1 cellular context compared by ENCODE assay signal in the genomic region with DNA sequence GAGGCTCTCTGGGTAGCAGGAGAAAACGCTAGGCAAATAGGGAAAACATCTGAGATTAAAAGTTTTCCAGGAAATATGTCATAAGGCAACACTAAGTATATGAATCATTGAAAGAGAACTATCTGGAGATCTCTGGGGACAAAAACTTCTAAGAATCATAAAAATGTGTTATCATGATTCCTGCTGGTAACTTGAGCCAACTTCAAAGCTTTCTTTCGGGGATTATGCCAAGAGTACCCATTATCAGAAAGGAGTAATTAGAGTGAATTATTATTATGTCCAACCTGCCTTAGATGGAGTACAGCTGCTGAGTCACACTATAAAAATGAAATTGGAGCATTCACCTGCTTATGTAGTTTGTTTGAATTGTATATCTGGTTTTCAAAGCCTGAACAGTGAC.
A peak's percentile ranks its signal among the peaks of the same experiment; 100 is the strongest.
TF ChIP-seq lines count a peak whose summit lies in the region.

No MANE protein-coding gene starts in this region.

TF ChIP-seq in HEK293, 187 proteins besides CTCF, POLR2A, EP300 and RAD21 (continued from another document and continues in another):
- TF ChIP-seq, protein P1, sequence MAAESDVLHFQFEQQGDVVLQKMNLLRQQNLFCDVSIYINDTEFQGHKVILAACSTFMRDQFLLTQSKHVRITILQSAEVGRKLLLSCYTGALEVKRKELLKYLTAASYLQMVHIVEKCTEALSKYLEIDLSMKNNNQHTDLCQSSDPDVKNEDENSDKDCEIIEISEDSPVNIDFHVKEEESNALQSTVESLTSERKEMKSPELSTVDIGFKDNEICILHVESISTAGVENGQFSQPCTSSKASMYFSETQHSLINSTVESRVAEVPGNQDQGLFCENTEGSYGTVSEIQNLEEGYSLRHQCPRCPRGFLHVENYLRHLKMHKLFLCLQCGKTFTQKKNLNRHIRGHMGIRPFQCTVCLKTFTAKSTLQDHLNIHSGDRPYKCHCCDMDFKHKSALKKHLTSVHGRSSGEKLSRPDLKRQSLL (tag by site-specific recombination; IDR thresholded peaks at IDR 0.05), result peak; percentile 53; the same call in 1 of the 2 replicates
- TF ChIP-seq, protein P2, sequence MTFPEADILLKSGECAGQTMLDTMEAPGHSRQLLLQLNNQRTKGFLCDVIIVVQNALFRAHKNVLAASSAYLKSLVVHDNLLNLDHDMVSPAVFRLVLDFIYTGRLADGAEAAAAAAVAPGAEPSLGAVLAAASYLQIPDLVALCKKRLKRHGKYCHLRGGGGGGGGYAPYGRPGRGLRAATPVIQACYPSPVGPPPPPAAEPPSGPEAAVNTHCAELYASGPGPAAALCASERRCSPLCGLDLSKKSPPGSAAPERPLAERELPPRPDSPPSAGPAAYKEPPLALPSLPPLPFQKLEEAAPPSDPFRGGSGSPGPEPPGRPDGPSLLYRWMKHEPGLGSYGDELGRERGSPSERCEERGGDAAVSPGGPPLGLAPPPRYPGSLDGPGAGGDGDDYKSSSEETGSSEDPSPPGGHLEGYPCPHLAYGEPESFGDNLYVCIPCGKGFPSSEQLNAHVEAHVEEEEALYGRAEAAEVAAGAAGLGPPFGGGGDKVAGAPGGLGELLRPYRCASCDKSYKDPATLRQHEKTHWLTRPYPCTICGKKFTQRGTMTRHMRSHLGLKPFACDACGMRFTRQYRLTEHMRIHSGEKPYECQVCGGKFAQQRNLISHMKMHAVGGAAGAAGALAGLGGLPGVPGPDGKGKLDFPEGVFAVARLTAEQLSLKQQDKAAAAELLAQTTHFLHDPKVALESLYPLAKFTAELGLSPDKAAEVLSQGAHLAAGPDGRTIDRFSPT (tag by site-specific recombination; IDR thresholded peaks at IDR 0.05), result peak; percentile 76
- peak; percentile 63; the same call in 1 of the 2 replicates for TF ChIP-seq ZSCAN23 (tag by site-specific recombination; IDR thresholded peaks at IDR 0.05)
- TF ChIP-seq KLF10 (tag by site-specific recombination; IDR thresholded peaks at IDR 0.05), result peak; percentile 76
- peak; percentile 74 for TF ChIP-seq ZBTB17 (tag by site-specific recombination; IDR thresholded peaks at IDR 0.05)
- TF ChIP-seq, protein P3, sequence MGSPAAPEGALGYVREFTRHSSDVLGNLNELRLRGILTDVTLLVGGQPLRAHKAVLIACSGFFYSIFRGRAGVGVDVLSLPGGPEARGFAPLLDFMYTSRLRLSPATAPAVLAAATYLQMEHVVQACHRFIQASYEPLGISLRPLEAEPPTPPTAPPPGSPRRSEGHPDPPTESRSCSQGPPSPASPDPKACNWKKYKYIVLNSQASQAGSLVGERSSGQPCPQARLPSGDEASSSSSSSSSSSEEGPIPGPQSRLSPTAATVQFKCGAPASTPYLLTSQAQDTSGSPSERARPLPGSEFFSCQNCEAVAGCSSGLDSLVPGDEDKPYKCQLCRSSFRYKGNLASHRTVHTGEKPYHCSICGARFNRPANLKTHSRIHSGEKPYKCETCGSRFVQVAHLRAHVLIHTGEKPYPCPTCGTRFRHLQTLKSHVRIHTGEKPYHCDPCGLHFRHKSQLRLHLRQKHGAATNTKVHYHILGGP (tag by site-specific recombination; IDR thresholded peaks at IDR 0.05), result peak; percentile 100
- TF ChIP-seq, protein P4, sequence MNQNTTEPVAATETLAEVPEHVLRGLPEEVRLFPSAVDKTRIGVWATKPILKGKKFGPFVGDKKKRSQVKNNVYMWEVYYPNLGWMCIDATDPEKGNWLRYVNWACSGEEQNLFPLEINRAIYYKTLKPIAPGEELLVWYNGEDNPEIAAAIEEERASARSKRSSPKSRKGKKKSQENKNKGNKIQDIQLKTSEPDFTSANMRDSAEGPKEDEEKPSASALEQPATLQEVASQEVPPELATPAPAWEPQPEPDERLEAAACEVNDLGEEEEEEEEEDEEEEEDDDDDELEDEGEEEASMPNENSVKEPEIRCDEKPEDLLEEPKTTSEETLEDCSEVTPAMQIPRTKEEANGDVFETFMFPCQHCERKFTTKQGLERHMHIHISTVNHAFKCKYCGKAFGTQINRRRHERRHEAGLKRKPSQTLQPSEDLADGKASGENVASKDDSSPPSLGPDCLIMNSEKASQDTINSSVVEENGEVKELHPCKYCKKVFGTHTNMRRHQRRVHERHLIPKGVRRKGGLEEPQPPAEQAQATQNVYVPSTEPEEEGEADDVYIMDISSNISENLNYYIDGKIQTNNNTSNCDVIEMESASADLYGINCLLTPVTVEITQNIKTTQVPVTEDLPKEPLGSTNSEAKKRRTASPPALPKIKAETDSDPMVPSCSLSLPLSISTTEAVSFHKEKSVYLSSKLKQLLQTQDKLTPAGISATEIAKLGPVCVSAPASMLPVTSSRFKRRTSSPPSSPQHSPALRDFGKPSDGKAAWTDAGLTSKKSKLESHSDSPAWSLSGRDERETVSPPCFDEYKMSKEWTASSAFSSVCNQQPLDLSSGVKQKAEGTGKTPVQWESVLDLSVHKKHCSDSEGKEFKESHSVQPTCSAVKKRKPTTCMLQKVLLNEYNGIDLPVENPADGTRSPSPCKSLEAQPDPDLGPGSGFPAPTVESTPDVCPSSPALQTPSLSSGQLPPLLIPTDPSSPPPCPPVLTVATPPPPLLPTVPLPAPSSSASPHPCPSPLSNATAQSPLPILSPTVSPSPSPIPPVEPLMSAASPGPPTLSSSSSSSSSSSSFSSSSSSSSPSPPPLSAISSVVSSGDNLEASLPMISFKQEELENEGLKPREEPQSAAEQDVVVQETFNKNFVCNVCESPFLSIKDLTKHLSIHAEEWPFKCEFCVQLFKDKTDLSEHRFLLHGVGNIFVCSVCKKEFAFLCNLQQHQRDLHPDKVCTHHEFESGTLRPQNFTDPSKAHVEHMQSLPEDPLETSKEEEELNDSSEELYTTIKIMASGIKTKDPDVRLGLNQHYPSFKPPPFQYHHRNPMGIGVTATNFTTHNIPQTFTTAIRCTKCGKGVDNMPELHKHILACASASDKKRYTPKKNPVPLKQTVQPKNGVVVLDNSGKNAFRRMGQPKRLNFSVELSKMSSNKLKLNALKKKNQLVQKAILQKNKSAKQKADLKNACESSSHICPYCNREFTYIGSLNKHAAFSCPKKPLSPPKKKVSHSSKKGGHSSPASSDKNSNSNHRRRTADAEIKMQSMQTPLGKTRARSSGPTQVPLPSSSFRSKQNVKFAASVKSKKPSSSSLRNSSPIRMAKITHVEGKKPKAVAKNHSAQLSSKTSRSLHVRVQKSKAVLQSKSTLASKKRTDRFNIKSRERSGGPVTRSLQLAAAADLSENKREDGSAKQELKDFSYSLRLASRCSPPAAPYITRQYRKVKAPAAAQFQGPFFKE (tag by site-specific recombination; IDR thresholded peaks at IDR 0.05; ENCODE audit: borderline replicate concordance), result no peak
- TF ChIP-seq SP3 (tag by site-specific recombination; IDR thresholded peaks at IDR 0.05), result peak; percentile 41
- no peak for TF ChIP-seq HOXA7 (CRISPR knock-in tag; IDR thresholded peaks at IDR 0.05; ENCODE audit: borderline replicate concordance)
- TF ChIP-seq, protein P5, sequence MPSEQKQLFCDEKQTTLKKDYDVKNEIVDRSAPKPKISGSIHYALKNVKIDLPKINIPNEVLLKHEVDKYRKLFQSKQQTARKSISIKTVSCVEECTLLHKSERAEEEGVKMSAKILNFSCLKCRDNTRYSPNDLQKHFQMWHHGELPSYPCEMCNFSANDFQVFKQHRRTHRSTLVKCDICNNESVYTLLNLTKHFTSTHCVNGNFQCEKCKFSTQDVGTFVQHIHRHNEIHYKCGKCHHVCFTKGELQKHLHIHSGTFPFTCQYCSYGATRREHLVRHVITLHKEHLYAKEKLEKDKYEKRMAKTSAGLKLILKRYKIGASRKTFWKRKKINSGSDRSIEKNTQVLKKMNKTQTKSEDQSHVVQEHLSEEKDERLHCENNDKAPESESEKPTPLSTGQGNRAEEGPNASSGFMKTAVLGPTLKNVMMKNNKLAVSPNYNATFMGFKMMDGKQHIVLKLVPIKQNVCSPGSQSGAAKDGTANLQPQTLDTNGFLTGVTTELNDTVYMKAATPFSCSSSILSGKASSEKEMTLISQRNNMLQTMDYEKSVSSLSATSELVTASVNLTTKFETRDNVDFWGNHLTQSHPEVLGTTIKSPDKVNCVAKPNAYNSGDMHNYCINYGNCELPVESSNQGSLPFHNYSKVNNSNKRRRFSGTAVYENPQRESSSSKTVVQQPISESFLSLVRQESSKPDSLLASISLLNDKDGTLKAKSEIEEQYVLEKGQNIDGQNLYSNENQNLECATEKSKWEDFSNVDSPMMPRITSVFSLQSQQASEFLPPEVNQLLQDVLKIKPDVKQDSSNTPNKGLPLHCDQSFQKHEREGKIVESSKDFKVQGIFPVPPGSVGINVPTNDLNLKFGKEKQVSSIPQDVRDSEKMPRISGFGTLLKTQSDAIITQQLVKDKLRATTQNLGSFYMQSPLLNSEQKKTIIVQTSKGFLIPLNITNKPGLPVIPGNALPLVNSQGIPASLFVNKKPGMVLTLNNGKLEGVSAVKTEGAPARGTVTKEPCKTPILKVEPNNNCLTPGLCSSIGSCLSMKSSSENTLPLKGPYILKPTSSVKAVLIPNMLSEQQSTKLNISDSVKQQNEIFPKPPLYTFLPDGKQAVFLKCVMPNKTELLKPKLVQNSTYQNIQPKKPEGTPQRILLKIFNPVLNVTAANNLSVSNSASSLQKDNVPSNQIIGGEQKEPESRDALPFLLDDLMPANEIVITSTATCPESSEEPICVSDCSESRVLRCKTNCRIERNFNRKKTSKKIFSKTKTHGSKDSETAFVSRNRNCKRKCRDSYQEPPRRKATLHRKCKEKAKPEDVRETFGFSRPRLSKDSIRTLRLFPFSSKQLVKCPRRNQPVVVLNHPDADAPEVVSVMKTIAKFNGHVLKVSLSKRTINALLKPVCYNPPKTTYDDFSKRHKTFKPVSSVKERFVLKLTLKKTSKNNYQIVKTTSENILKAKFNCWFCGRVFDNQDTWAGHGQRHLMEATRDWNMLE (tag by site-specific recombination; conservative IDR thresholded peaks at IDR 0.05; ENCODE audit: low read depth), result peak; percentile 31; the same call in 1 of the 2 replicates
- no peak for TF ChIP-seq ZNF529 (tag by site-specific recombination; IDR thresholded peaks at IDR 0.05; ENCODE audit: insufficient replicate concordance)
- TF ChIP-seq ZFP37 (tag by site-specific recombination; IDR thresholded peaks at IDR 0.05), result peak; percentile 55; the same call in 1 of the 2 replicates
- peak; percentile 99 for TF ChIP-seq TCF7L2 (IDR thresholded peaks at IDR 0.05; ENCODE audit: borderline replicate concordance, low read depth, low read length)
- TF ChIP-seq, protein P6, sequence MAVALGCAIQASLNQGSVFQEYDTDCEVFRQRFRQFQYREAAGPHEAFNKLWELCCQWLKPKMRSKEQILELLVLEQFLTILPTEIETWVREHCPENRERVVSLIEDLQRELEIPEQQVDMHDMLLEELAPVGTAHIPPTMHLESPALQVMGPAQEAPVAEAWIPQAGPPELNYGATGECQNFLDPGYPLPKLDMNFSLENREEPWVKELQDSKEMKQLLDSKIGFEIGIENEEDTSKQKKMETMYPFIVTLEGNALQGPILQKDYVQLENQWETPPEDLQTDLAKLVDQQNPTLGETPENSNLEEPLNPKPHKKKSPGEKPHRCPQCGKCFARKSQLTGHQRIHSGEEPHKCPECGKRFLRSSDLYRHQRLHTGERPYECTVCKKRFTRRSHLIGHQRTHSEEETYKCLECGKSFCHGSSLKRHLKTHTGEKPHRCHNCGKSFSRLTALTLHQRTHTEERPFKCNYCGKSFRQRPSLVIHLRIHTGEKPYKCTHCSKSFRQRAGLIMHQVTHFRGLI (tag by site-specific recombination; IDR thresholded peaks at IDR 0.05), result 0 out of 2 replicates have a peak, but pooled peaks have one; percentile 28
- TF ChIP-seq, protein P7, sequence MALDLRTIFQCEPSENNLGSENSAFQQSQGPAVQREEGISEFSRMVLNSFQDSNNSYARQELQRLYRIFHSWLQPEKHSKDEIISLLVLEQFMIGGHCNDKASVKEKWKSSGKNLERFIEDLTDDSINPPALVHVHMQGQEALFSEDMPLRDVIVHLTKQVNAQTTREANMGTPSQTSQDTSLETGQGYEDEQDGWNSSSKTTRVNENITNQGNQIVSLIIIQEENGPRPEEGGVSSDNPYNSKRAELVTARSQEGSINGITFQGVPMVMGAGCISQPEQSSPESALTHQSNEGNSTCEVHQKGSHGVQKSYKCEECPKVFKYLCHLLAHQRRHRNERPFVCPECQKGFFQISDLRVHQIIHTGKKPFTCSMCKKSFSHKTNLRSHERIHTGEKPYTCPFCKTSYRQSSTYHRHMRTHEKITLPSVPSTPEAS (tag by site-specific recombination; IDR thresholded peaks at IDR 0.05), result 0 out of 2 replicates have a peak, but pooled peaks have one; percentile 34
- TF ChIP-seq, protein P8, sequence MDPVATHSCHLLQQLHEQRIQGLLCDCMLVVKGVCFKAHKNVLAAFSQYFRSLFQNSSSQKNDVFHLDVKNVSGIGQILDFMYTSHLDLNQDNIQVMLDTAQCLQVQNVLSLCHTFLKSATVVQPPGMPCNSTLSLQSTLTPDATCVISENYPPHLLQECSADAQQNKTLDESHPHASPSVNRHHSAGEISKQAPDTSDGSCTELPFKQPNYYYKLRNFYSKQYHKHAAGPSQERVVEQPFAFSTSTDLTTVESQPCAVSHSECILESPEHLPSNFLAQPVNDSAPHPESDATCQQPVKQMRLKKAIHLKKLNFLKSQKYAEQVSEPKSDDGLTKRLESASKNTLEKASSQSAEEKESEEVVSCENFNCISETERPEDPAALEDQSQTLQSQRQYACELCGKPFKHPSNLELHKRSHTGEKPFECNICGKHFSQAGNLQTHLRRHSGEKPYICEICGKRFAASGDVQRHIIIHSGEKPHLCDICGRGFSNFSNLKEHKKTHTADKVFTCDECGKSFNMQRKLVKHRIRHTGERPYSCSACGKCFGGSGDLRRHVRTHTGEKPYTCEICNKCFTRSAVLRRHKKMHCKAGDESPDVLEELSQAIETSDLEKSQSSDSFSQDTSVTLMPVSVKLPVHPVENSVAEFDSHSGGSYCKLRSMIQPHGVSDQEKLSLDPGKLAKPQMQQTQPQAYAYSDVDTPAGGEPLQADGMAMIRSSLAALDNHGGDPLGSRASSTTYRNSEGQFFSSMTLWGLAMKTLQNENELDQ (tag by site-specific recombination; IDR thresholded peaks at IDR 0.05; ENCODE audit: low read depth), result no peak
- TF ChIP-seq OSR2 (tag by site-specific recombination; IDR thresholded peaks at IDR 0.05), result peak; percentile 77
- TF ChIP-seq PRDM1 (tag by site-specific recombination; IDR thresholded peaks at IDR 0.05), result no peak
- TF ChIP-seq YY1 (tag by site-specific recombination; IDR thresholded peaks at IDR 0.05), result peak; percentile 42; the same call in 1 of the 2 replicates
- peak; percentile 20; the same call in 1 of the 2 replicates for TF ChIP-seq ZNF654 (tag by site-specific recombination; IDR thresholded peaks at IDR 0.05; ENCODE audit: low read depth)
- TF ChIP-seq ZEB2 (tag by site-specific recombination; IDR thresholded peaks at IDR 0.05), result peak; percentile 80
- TF ChIP-seq IKZF3 (tag by site-specific recombination; IDR thresholded peaks at IDR 0.05), result peak; percentile 93
